19 cellular contexts compared by ENCODE assay signal in the genomic region with DNA sequence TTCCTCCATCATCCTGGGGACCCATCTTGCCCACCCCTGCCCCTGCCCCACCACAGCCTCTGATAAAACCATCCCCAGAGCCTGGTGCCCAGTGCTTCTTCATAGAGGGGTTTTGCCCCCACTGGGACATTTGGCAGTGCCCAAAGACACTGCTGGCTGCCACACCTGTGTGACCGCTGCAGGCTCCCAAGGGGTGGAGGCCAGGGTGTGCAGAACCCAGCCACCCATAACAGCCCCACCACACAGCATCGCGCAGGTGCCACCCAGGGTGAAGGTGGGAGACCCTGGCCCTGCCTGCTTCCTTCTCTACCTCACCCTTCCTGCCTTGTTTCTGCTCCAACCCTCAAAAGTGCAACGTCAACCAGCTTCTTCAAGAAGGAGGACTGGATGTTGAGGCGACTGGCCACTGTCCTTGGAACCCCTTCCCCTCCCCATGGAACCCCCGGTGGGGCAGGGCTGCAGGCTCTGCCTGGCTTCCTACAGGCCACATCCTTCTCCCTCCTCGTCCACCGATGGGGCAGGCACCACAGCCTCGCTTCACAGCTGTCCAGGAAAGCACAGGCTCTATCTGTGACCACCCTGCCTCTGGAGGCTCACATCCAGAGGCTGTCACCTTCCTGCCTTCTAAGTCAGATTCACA.
"Had no signal": no experiment of that assay in that cellular context is flagged by ENCODE, and none has a peak within 500 bp of the region (broad histone marks: within the 10 kb centered on the region; RNA-seq: fewer than 3 reads in every experiment).

No MANE protein-coding gene starts in this region.

- H3K9me3 ChIP-seq: ascending aorta, pancreas, transverse colon had no signal

- DNase-seq: activated CD4-positive, alpha-beta T cell treated with anti-CD3 and anti-CD28 coated beads, Interleukin-2, amount 50 U/mL, for 1 hour; activated naive CD4-positive, alpha-beta T cell treated with anti-CD3 and anti-CD28 coated beads for 36 hours; activated T-cell treated with anti-CD3 and anti-CD28 coated beads for 4 hours; dermis blood vessel endothelial cell; foreskin melanocyte; heart right ventricle; pancreas; stimulated activated CD4-positive, alpha-beta T cell treated with anti-CD3 and anti-CD28 coated beads, Interleukin-12 subunit alpha, Interleukin-12 subunit beta, amount 100 ng/mL, for 4 hours; stimulated activated CD4-positive, alpha-beta T cell treated with anti-CD3 and anti-CD28 coated beads, Interleukin-2, amount 100 ng/mL, for 24 hours; substantia nigra; transverse colon had no signal

- H3K27ac ChIP-seq: ascending aorta, breast epithelium, epithelial cell of prostate, neural progenitor cell, pancreas, transverse colon had no signal

- H3K9me3 Mint-ChIP-seq: activated T-helper 17 cell treated with anti-CD3 and anti-CD28 coated beads, Interleukin-2, amount 50 U/mL, for 72 hours had no signal

- H3K4me2 ChIP-seq: neural progenitor cell had no signal

- H3K4me1 ChIP-seq: breast epithelium, neural progenitor cell, pancreas, transverse colon had no signal

- H3K27ac Mint-ChIP-seq: activated naive CD4-positive, alpha-beta T cell treated with anti-CD3 and anti-CD28 coated beads for 36 hours; activated T-helper 17 cell treated with anti-CD3 and anti-CD28 coated beads, Interleukin-2, amount 50 U/mL, for 72 hours; stimulated activated effector memory CD8-positive, alpha-beta T cell treated with anti-CD3 and anti-CD28 coated beads, Interleukin-12 subunit alpha, Interleukin-12 subunit beta, amount 100 ng/mL, for 72 hours had no signal

- H3K36me3 Mint-ChIP-seq: stimulated activated effector memory CD8-positive, alpha-beta T cell treated with anti-CD3 and anti-CD28 coated beads, Interleukin-12 subunit alpha, Interleukin-12 subunit beta, amount 100 ng/mL, for 72 hours had no signal

- H3K36me3 ChIP-seq: breast epithelium, neural progenitor cell, transverse colon had no signal

- H3K4me3 ChIP-seq: ascending aorta, breast epithelium, heart right ventricle, lung, neural progenitor cell, pancreas, transverse colon had no signal

- H3K27me3 ChIP-seq: ascending aorta, breast epithelium, heart right ventricle, neural progenitor cell, pancreas, transverse colon had no signal

- ATAC-seq: activated CD4-positive, CD25-positive, alpha-beta regulatory T cell treated with anti-CD3 and anti-CD28 coated beads, Interleukin-2, amount 50 U/mL, for 24 hours; activated T-helper 17 cell treated with anti-CD3 and anti-CD28 coated beads, Interleukin-2, amount 50 U/mL, for 72 hours; pancreas; stimulated activated effector memory CD8-positive, alpha-beta T cell treated with anti-CD3 and anti-CD28 coated beads, Interleukin-12 subunit alpha, Interleukin-12 subunit beta, amount 100 ng/mL, for 72 hours had no signal

- H2AFZ ChIP-seq: neural progenitor cell had no signal

- H3K4me3 Mint-ChIP-seq: activated naive CD4-positive, alpha-beta T cell treated with anti-CD3 and anti-CD28 coated beads for 36 hours; activated T-helper 17 cell treated with anti-CD3 and anti-CD28 coated beads, Interleukin-2, amount 50 U/mL, for 72 hours; neural progenitor cell; stimulated activated effector memory CD8-positive, alpha-beta T cell treated with anti-CD3 and anti-CD28 coated beads, Interleukin-12 subunit alpha, Interleukin-12 subunit beta, amount 100 ng/mL, for 72 hours had no signal

- H3K27me3 Mint-ChIP-seq: activated T-helper 17 cell treated with anti-CD3 and anti-CD28 coated beads, Interleukin-2, amount 50 U/mL, for 72 hours had no signal
